In genomic region chr4:183723561-183724228, GRCh38 we compare ENCODE assay signal across 8 cellular contexts.
DNase-seq lines count a peak whose midpoint lies in the region; ATAC-seq and TF ChIP-seq lines count a peak whose summit lies in the region.

No MANE protein-coding gene starts in this region.

- H3K79me2 ChIP-seq in ACC112 (ENCODE audit: control insufficient read depth, insufficient read depth, low read length, unreplicated experiment), result no peaks in the 10 kb centered on the region

- H3K27me3 Mint-ChIP-seq in activated naive CD8-positive, alpha-beta T cell treated with anti-CD3 and anti-CD28 coated beads for 36 hours, result peaks cover 40% of the 10 kb centered on the region
- H3K27me3 Mint-ChIP-seq in memory B cell, result peaks cover 10% of the 10 kb centered on the region

- TF ChIP-seq CTCF in GM12865 (IDR thresholded peaks at IDR 0.05; ENCODE audit: insufficient read depth, low read depth, low read length, missing control alignments), result no peak

- H3K27ac Mint-ChIP-seq in activated naive CD8-positive, alpha-beta T cell treated with anti-CD3 and anti-CD28 coated beads for 36 hours, result no peak overlapping the region
- peak overlapping the region; percentile 95 for H3K27ac Mint-ChIP-seq in memory B cell

- peak overlapping the region; percentile 67 for H3K4me3 Mint-ChIP-seq in activated naive CD8-positive, alpha-beta T cell treated with anti-CD3 and anti-CD28 coated beads for 36 hours
- peak overlapping the region; percentile 85 for H3K4me3 Mint-ChIP-seq in memory B cell

- ATAC-seq in memory B cell (ENCODE audit: low read depth) (no peak), esophagus mucosa (no peak)

- H3K27me3 ChIP-seq in ACC112 (ENCODE audit: insufficient read depth, low read length), result no peaks in the 10 kb centered on the region

- no peak overlapping the region for H3K27ac ChIP-seq in ACC112 (ENCODE audit: low read depth, low read length)

- DNase-seq in GM12865 (ENCODE audit: low read depth), result no peak
- no peak for DNase-seq in activated naive CD8-positive, alpha-beta T cell treated with anti-CD3 and anti-CD28 coated beads for 36 hours
- no peak for DNase-seq in memory B cell (ENCODE audit: low spot score in 2 of 2)
- no peak for DNase-seq in LoVo (ENCODE audit: low spot score)
- DNase-seq in HuH-7.5 (ENCODE audit: low spot score), result no peak
- DNase-seq in NOMO-1 (lab: John Stamatoyannopoulos, UW; ENCODE audit: unreplicated experiment in 2 of 2), result no peak

- H2AFZ ChIP-seq in ACC112 (ENCODE audit: low read length, unreplicated experiment), result no peak overlapping the region

- H3K4me1 ChIP-seq in ACC112 (ENCODE audit: control insufficient read depth, insufficient read depth, low read length, unreplicated experiment), result no peaks in the 10 kb centered on the region

- H3K4me1 Mint-ChIP-seq in activated naive CD8-positive, alpha-beta T cell treated with anti-CD3 and anti-CD28 coated beads for 36 hours, result peaks cover 4% of the 10 kb centered on the region
- H3K4me1 Mint-ChIP-seq in memory B cell, result peaks cover 7% of the 10 kb centered on the region

- H3K36me3 ChIP-seq in ACC112 (ENCODE audit: insufficient read depth, low read length), result no peaks in the 10 kb centered on the region

- H3K36me3 Mint-ChIP-seq in activated naive CD8-positive, alpha-beta T cell treated with anti-CD3 and anti-CD28 coated beads for 36 hours, result no peaks in the 10 kb centered on the region
- no peaks in the 10 kb centered on the region for H3K36me3 Mint-ChIP-seq in memory B cell

- H3K4me3 ChIP-seq in ACC112 (ENCODE audit: low read depth, low read length) (peak overlapping the region; percentile 71; the same call in 1 of the 2 replicates), GM12865 (ENCODE audit: low read depth, low read length) (peak overlapping the region; percentile 50)

- H3K9me3 Mint-ChIP-seq in activated naive CD8-positive, alpha-beta T cell treated with anti-CD3 and anti-CD28 coated beads for 36 hours, result no peaks in the 10 kb centered on the region
- peaks cover 8% of the 10 kb centered on the region for H3K9me3 Mint-ChIP-seq in memory B cell
